1 cellular context compared by ENCODE assay signal in genomic region chr16:89478576-89479221, GRCh38.
TF ChIP-seq lines count a peak whose summit lies in the region.

No MANE protein-coding gene starts in this region.

TF ChIP-seq in GM23338, 12 proteins besides CTCF, POLR2A, EP300 and RAD21 (continued from another document):
- TF ChIP-seq ZNF462 (CRISPR knock-in tag; IDR thresholded peaks at IDR 0.05) (no peak), ETS1 (IDR thresholded peaks at IDR 0.05) (no peak), POLR2AphosphoS5 (IDR thresholded peaks at IDR 0.05; ENCODE audit: low read depth) (no peak), CREB1 (CRISPR knock-in tag; IDR thresholded peaks at IDR 0.05; ENCODE audit: low read depth) (no peak)
